ENCODE assay signal across 9 cellular contexts in the genomic region with DNA sequence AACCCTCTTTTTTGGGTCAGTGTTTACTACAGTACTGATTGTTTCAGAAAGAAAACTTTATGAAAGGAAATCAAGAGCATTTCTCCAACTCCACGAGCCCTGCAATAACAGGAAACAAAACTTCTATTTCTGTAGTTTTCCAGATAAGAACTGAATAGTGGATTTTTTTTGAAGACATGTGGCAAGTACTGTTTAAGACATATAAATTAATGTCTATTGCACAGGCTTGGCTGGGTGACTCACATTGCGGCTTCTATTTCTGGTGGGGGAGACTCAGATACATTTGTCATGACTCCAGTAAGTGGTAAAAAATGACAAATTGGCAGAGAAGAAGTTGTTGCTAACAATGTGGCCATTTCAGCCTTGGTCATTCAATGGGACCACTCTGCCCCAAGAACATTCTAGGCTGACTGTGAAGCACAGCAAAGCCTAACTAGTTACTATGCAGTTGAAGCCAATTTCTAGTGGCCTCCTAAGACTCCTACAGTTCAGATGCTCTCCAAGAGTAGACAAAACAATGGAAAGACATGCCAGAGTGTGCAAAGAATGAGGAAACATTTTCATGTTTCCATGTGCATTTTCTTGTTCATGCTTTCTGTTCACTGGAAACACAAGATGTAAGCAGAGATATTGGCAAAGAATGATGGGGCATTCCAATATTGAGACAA.
DNase-seq lines count a peak whose midpoint lies in the region; ATAC-seq, FAIRE-seq and TF ChIP-seq lines count a peak whose summit lies in the region.
"Had no signal": no experiment of that assay in that cellular context is flagged by ENCODE, and none has a peak within 500 bp of the region (broad histone marks: within the 10 kb centered on the region; RNA-seq: fewer than 3 reads in every experiment).

No MANE protein-coding gene starts in this region.

- H4K91ac ChIP-seq in H9 (ENCODE audit: insufficient read length, low read depth, low read length), result no peak overlapping the region

- no peaks in the 10 kb centered on the region for H3K79me1 ChIP-seq in H9 (ENCODE audit: insufficient read depth, low read depth, low read length, poor library complexity, severe bottlenecking)

- H3K9me3 ChIP-seq in astrocyte (ENCODE audit: insufficient read depth, low read depth, low read length), result no peaks in the 10 kb centered on the region
- H3K9me3 ChIP-seq in left lung, result no peaks in the 10 kb centered on the region
- no peaks in the 10 kb centered on the region for H3K9me3 ChIP-seq in H9 (ENCODE audit: control insufficient read depth, low read depth, low read length)

- H3K4me3 Mint-ChIP-seq in astrocyte (ENCODE audit: unreplicated experiment), result no peak overlapping the region
- no peak overlapping the region for H3K4me3 Mint-ChIP-seq in H9

- H3T11ph ChIP-seq in H9 (ENCODE audit: low read length), result no peak overlapping the region

- no peak for TF ChIP-seq CTCF in BJ (IDR thresholded peaks at IDR 0.05; ENCODE audit: insufficient read depth, low read depth, low read length)
- no peak for TF ChIP-seq CTCF in astrocyte (IDR thresholded peaks at IDR 0.05; ENCODE audit: insufficient read depth, low read depth, low read length)
- TF ChIP-seq CTCF in left lung (IDR thresholded peaks at IDR 0.05), result no peak
- no peak for TF ChIP-seq CTCF in H9 (conservative IDR thresholded peaks at IDR 0.05)

- no peak overlapping the region for H3K4me3 ChIP-seq in BJ (ENCODE audit: low read depth, low read length)
- peak overlapping the region; percentile 22 for H3K4me3 ChIP-seq in astrocyte (ENCODE audit: insufficient read depth, low read depth, low read length)
- H3K4me3 ChIP-seq in left lung, result no peak overlapping the region

- no peaks in the 10 kb centered on the region for H3K23me2 ChIP-seq in H9 (ENCODE audit: insufficient read length, low read depth, low read length, poor library complexity, severe bottlenecking)

- H3K9me3 Mint-ChIP-seq in astrocyte (ENCODE audit: unreplicated experiment) (no peaks in the 10 kb centered on the region), H9 (peaks cover 0 to under 1% of the 10 kb centered on the region in 2 experiments; a peak in 2 of 5 replicates)

- POLR2A ChIA-PET in BJ (lab: Charles Lee), result no interaction called here

- H2BK120ac ChIP-seq in H9 (ENCODE audit: low read depth, low read length, poor library complexity, severe bottlenecking), result no peak overlapping the region

- H3K27me3 ChIP-seq in BJ (ENCODE audit: control insufficient read depth, insufficient read depth, low read length), result no peaks in the 10 kb centered on the region
- H3K27me3 ChIP-seq in astrocyte (ENCODE audit: insufficient read depth, low read length), result no peaks in the 10 kb centered on the region
- no peaks in the 10 kb centered on the region for H3K27me3 ChIP-seq in left lung
- no peaks in the 10 kb centered on the region for H3K27me3 ChIP-seq in H9 (ENCODE audit: insufficient read depth, low read length)

- H3K9ac ChIP-seq in astrocyte (ENCODE audit: low read length) (peak overlapping the region; percentile 57), H9 (ENCODE audit: extremely low read depth, insufficient read length, low read length) (no peak overlapping the region)

- intact Hi-C loops in left lung (cut with DNase I), result no loop called here

- H3K36me3 Mint-ChIP-seq in astrocyte (ENCODE audit: low read depth, unreplicated experiment), result no peaks in the 10 kb centered on the region
- H3K36me3 Mint-ChIP-seq in H9 (ENCODE audit: insufficient read depth in 1 of 3, low read depth in 3 of 3), result peaks cover 0 to 9% (median 0%) of the 10 kb centered on the region in 3 experiments; a peak in 3 of 7 replicates

- peaks cover 19% of the 10 kb centered on the region for H3K4me1 ChIP-seq in astrocyte (ENCODE audit: insufficient read depth, low read length)
- H3K4me1 ChIP-seq in left lung, result no peaks in the 10 kb centered on the region
- no peaks in the 10 kb centered on the region for H3K4me1 ChIP-seq in H9 (ENCODE audit: insufficient read depth, low read length)

- H3K18ac ChIP-seq in H9 (ENCODE audit: insufficient read length, low read depth, low read length), result no peak overlapping the region

- H3K56ac ChIP-seq in H9 (ENCODE audit: insufficient read length, low read depth, low read length), result no peak overlapping the region

- H2BK20ac ChIP-seq in H9 (ENCODE audit: low read depth, low read length, poor library complexity, severe bottlenecking), result no peak overlapping the region

- H3K27ac ChIP-seq in astrocyte (ENCODE audit: low read depth, low read length), result peak overlapping the region; percentile 80
- H3K27ac ChIP-seq in left lung, result no peak overlapping the region
- no peak overlapping the region for H3K27ac ChIP-seq in H9 (ENCODE audit: insufficient read length, low read depth, low read length)

- H3K36me3 ChIP-seq in BJ (ENCODE audit: control insufficient read depth, insufficient read depth, low read length), result no peaks in the 10 kb centered on the region
- H3K36me3 ChIP-seq in astrocyte (ENCODE audit: insufficient read depth, low read length), result no peaks in the 10 kb centered on the region
- no peaks in the 10 kb centered on the region for H3K36me3 ChIP-seq in left lung

- H4K20me1 ChIP-seq in astrocyte (ENCODE audit: insufficient read depth, low read length) (no peaks in the 10 kb centered on the region), H9 (ENCODE audit: control insufficient read depth, insufficient read depth, insufficient read length) (no peaks in the 10 kb centered on the region)

- no peak overlapping the region for H3K23ac ChIP-seq in H9 (ENCODE audit: insufficient read length, low read depth, low read length)

- H3K27me3 Mint-ChIP-seq in astrocyte (ENCODE audit: low read depth, unreplicated experiment), result no peaks in the 10 kb centered on the region
- H3K27me3 Mint-ChIP-seq in H9 (ENCODE audit: low read depth), result peaks cover 2% of the 10 kb centered on the region; the same call in 1 of the 2 replicates

- DNase-seq in BJ (ENCODE audit: low read depth) (peak; percentile 87), HT1080 (ENCODE audit: low read depth) (peak; percentile 93), astrocyte (ENCODE audit: low read depth) (peak; percentile 98), left lung (no peak), NCI-H524 (lab: John Stamatoyannopoulos, UW) (no peak), H9 (no peak), NCI-H345 treated with DMSO at 0.1 percent for 48 hours (lab: John Stamatoyannopoulos, UW; ENCODE audit: unreplicated experiment) (no peak)
- DNase-seq: central memory CD4-positive, alpha-beta T cell had no signal

- H3K4me2 ChIP-seq in astrocyte (ENCODE audit: low read length) (peak overlapping the region; percentile 73), H9 (ENCODE audit: insufficient read depth, insufficient read length, low read length) (no peak overlapping the region)

- no peaks in the 10 kb centered on the region for H3K79me2 ChIP-seq in astrocyte (ENCODE audit: insufficient read depth, low read length)
- H3K79me2 ChIP-seq in H9 (ENCODE audit: insufficient read depth, low read length), result no peaks in the 10 kb centered on the region

- peak; percentile 65 for ATAC-seq in left lung
- no peak for ATAC-seq in GM21381 (IDR thresholded peaks at IDR 0.05; ENCODE audit: unreplicated experiment)

- no peak overlapping the region for H2BK15ac ChIP-seq in H9 (ENCODE audit: low read depth, low read length)

- H3K4me1 Mint-ChIP-seq in astrocyte (ENCODE audit: low read depth, unreplicated experiment) (peaks cover 9% of the 10 kb centered on the region), H9 (peaks cover under 1 to 4% of the 10 kb centered on the region in 2 experiments; a peak in 2 of 4 replicates)

- no CpG with 5 or more reads among the region's 2 CpGs for WGBS in H9 (ENCODE audit: extremely low coverage, insufficient read length, low lambda C conversion rate)

- no peak overlapping the region for H3K27ac Mint-ChIP-seq in astrocyte (ENCODE audit: unreplicated experiment)
- H3K27ac Mint-ChIP-seq in H9, result no peak overlapping the region

- FAIRE-seq in astrocyte (lab: Jason Lieb, UNC), result peak; percentile 78

- H2AK5ac ChIP-seq in H9 (ENCODE audit: insufficient read length, low read length), result no peak overlapping the region

- no peak overlapping the region for H4K8ac ChIP-seq in H9 (replicated peaks; ENCODE audit: insufficient read length, low read depth, low read length)

- no peak overlapping the region for H3K14ac ChIP-seq in H9 (ENCODE audit: insufficient read depth, low read length)

- H2AFZ ChIP-seq in astrocyte (ENCODE audit: low read depth, low read length), result peak overlapping the region; percentile 8
- H2AFZ ChIP-seq in H9 (ENCODE audit: low read length), result no peak overlapping the region

- no peak overlapping the region for H4K5ac ChIP-seq in H9 (ENCODE audit: insufficient read length, low read depth, low read length)

- H2BK5ac ChIP-seq in H9 (ENCODE audit: insufficient read length, low read length), result no peak overlapping the region

- CTCF ChIA-PET in BJ (lab: Yijun Ruan, JAX), result interaction anchor here (0.8 to 1.1 kb wide), 3 partner anchors 11 to 121 kb away, joined by 3 read pairs; no protein-coding TSS in a partner anchor

- no peak overlapping the region for H3K4ac ChIP-seq in H9 (ENCODE audit: low read depth, low read length)

- H2BK12ac ChIP-seq in H9 (ENCODE audit: insufficient read length, low read depth, low read length), result no peak overlapping the region

Comparison
In these comparisons a context has a peak if more than half of its experiments do, and no peak if none do; other contexts are left out.
1. DNase-seq: peak in BJ (single experiment), HT1080 (single experiment) and astrocyte (single experiment); none in left lung (0 of 2), NCI-H524 (0 of 2), H9 (single experiment) and NCI-H345 treated with DMSO at 0.1 percent for 48 hours (single experiment).